In genomic region chr5:81205058-81205457, GRCh38 we compare ENCODE assay signal across 23 cellular contexts. TPM values are rescaled to one million over a fixed set of nuclear protein-coding genes. Genes with fewer than 3 reads are reported as not detected.
"Had no signal": no experiment of that assay in that cellular context is flagged by ENCODE, and none has a peak within 500 bp of the region (broad histone marks: within the 10 kb centered on the region; RNA-seq: fewer than 3 reads in every experiment).

No MANE protein-coding gene starts in this region.

- ATAC-seq: activated CD8-positive, alpha-beta T cell treated with anti-CD3 and anti-CD28 coated beads for 36 hours; activated naive CD4-positive, alpha-beta T cell treated with anti-CD3 and anti-CD28 coated beads, Interleukin-2, amount 50 U/mL, for 72 hours; activated T-cell treated with anti-CD3 and anti-CD28 coated beads, Interleukin-2, amount 50 U/mL, for 4 hours; left lung; lower lobe of right lung; right lobe of liver had no signal

- H3K9me3 ChIP-seq: left lung, lower lobe of right lung, ovary, right lobe of liver, thoracic aorta had no signal

- H3K9me3 Mint-ChIP-seq: activated CD8-positive, alpha-beta T cell treated with anti-CD3 and anti-CD28 coated beads for 36 hours; activated naive CD4-positive, alpha-beta T cell treated with anti-CD3 and anti-CD28 coated beads, Interleukin-2, amount 50 U/mL, for 72 hours; activated T-cell treated with anti-CD3 and anti-CD28 coated beads, Interleukin-2, amount 50 U/mL, for 4 hours; activated T-helper 2 cell treated with anti-CD3 and anti-CD28 coated beads, Interferon-gamma antibody, Interleukin-2, Interleukin-4, amounts not matched to agents 10 μg/mL and 5 μg/mL and 100 μg/mL, durations not matched to agents 14 hours and 24 hours and 36 hours; dendritic cell treated with granulocyte-macrophage colony-stimulating factor and Interleukin-4, amounts not matched to agents 40 ng/mL and 50 ng/mL, for 4 days; naive B cell; stimulated activated naive CD8-positive, alpha-beta T cell treated with anti-CD3 and anti-CD28 coated beads, Interleukin-15, Interleukin-2, amounts not matched to agents 100 ng/mL and 50 ng/mL, for 24 hours had no signal

- H3K4me3 Mint-ChIP-seq: activated CD8-positive, alpha-beta T cell treated with anti-CD3 and anti-CD28 coated beads for 36 hours; activated T-cell treated with anti-CD3 and anti-CD28 coated beads, Interleukin-2, amount 50 U/mL, for 4 hours; dendritic cell treated with granulocyte-macrophage colony-stimulating factor and Interleukin-4, amounts not matched to agents 40 ng/mL and 50 ng/mL, for 4 days; naive B cell; stimulated activated naive CD8-positive, alpha-beta T cell treated with anti-CD3 and anti-CD28 coated beads, Interleukin-15, Interleukin-2, amounts not matched to agents 100 ng/mL and 50 ng/mL, for 24 hours had no signal

- H3K27me3 Mint-ChIP-seq: activated CD8-positive, alpha-beta T cell treated with anti-CD3 and anti-CD28 coated beads for 36 hours; dendritic cell treated with granulocyte-macrophage colony-stimulating factor and Interleukin-4, amounts not matched to agents 40 ng/mL and 50 ng/mL, for 4 days; naive B cell; progenitor cell of endocrine pancreas; stimulated activated naive CD8-positive, alpha-beta T cell treated with anti-CD3 and anti-CD28 coated beads, Interleukin-15, Interleukin-2, amounts not matched to agents 100 ng/mL and 50 ng/mL, for 24 hours had no signal

- H3K36me3 Mint-ChIP-seq: activated naive CD4-positive, alpha-beta T cell treated with anti-CD3 and anti-CD28 coated beads, Interleukin-2, amount 50 U/mL, for 72 hours; naive B cell had no signal

- H3K4me1 Mint-ChIP-seq: naive B cell had no signal

- H3K27ac Mint-ChIP-seq: activated CD8-positive, alpha-beta T cell treated with anti-CD3 and anti-CD28 coated beads for 36 hours; activated naive CD4-positive, alpha-beta T cell treated with anti-CD3 and anti-CD28 coated beads, Interleukin-2, amount 50 U/mL, for 72 hours; activated T-helper 2 cell treated with anti-CD3 and anti-CD28 coated beads, Interferon-gamma antibody, Interleukin-2, Interleukin-4, amounts not matched to agents 10 μg/mL and 5 μg/mL and 100 μg/mL, durations not matched to agents 14 hours and 24 hours and 36 hours; dendritic cell treated with granulocyte-macrophage colony-stimulating factor and Interleukin-4, amounts not matched to agents 40 ng/mL and 50 ng/mL, for 4 days; naive B cell; progenitor cell of endocrine pancreas; stimulated activated naive CD8-positive, alpha-beta T cell treated with anti-CD3 and anti-CD28 coated beads, Interleukin-15, Interleukin-2, amounts not matched to agents 100 ng/mL and 50 ng/mL, for 24 hours had no signal

- H3K36me3 ChIP-seq: left lung, lower lobe of right lung, ovary, right lobe of liver, thoracic aorta had no signal

- H3K27me3 ChIP-seq: left lung, ovary, right lobe of liver had no signal

- H3K4me1 ChIP-seq: left lung, lower lobe of right lung, right lobe of liver had no signal

- H3K4me3 ChIP-seq: left lung, lower lobe of right lung, ovary, right lobe of liver, thoracic aorta had no signal

- H3K27ac ChIP-seq: left lung, lower lobe of right lung, ovary, right lobe of liver, thoracic aorta had no signal

- DNase-seq: activated CD4-positive, alpha-beta T cell treated with anti-CD3 and anti-CD28 coated beads, Interleukin-2, amount 50 U/mL, for 1 hour; activated CD8-positive, alpha-beta T cell treated with anti-CD3 and anti-CD28 coated beads for 36 hours; activated naive CD4-positive, alpha-beta T cell; activated T-cell treated with anti-CD3 and anti-CD28 coated beads, Interleukin-2, amount 50 U/mL, for 4 hours; effector CD4-positive, alpha-beta T cell; left lung; lower lobe of right lung; mesenchymal stem cell; naive B cell; ovary; right lobe of liver; stimulated activated CD4-positive, alpha-beta T cell treated with anti-CD3 and anti-CD28 coated beads, Interleukin-4, amount 100 ng/mL, for 1 hour; T-helper 2 cell; trophoblast cell had no signal

RNA-seq across cellular contexts. Expression of gene CKMT2, which starts 28.1 kb away (rescaled TPM):
- total RNA-seq: activated CD8-positive, alpha-beta T cell treated with anti-CD3 and anti-CD28 coated beads for 36 hours; activated T-cell treated with anti-CD3 and anti-CD28 coated beads, Interleukin-2, amount 50 U/mL, for 4 hours; activated T-helper 2 cell treated with anti-CD3 and anti-CD28 coated beads, Interferon-gamma antibody, Interleukin-2, Interleukin-4, amounts not matched to agents 10 μg/mL and 5 μg/mL and 100 μg/mL, durations not matched to agents 14 hours and 24 hours and 36 hours; chondrocyte; epithelial cell of proximal tubule had no signal
- polyA plus RNA-seq: neural cell had no signal
